Comparison of ENCODE assay signal across 9 cellular contexts in the genomic region with DNA sequence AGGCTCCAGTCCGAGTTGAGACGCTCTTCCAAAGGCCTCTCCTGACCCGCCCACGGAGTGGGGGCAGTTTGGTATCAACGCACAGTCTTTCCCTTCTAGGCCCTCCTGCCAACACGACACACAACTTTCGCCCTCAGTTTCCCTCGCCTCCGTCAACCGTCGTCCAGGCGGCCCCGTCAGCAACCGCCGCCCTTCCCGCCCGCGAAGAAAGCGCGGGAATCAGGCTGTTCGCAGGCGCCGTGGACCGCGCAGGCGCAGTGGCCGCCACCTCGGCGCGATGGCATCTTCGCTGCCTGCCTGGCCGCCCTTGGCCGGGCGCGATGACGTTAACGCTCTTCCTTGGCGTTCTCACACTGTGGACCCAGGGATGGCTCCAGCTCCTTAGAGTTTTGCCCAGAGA. TPM values are rescaled to one million over a fixed set of nuclear protein-coding genes. Genes with fewer than 3 reads are reported as not detected.
"Had no signal": no experiment of that assay in that cellular context is flagged by ENCODE, and none has a peak within 500 bp of the region (broad histone marks: within the 10 kb centered on the region; RNA-seq: fewer than 3 reads in every experiment).

A gene with protein sequence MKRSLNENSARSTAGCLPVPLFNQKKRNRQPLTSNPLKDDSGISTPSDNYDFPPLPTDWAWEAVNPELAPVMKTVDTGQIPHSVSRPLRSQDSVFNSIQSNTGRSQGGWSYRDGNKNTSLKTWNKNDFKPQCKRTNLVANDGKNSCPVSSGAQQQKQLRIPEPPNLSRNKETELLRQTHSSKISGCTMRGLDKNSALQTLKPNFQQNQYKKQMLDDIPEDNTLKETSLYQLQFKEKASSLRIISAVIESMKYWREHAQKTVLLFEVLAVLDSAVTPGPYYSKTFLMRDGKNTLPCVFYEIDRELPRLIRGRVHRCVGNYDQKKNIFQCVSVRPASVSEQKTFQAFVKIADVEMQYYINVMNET (minus strand): TSS at position 221 of the 400 bp plus-strand sequence. CDS start 2,494 bp downstream, outside the sequence.

- H3K4me3 Mint-ChIP-seq: HFFc6, IgD-negative memory B cell had no signal

- FAIRE-seq: HepG2 had no signal

- DNase-seq: GOT3, HFFc6, KBM-7 had no signal

- H3K36me3 ChIP-seq: HAP-1 had no signal

- H3K27ac Mint-ChIP-seq: HFFc6, IgD-negative memory B cell had no signal

- H3K4me3 ChIP-seq: HAP-1 had no signal

- H3K9me3 ChIP-seq: HAP-1 had no signal

- H3K9me3 Mint-ChIP-seq: HFFc6, IgD-negative memory B cell had no signal

- ATAC-seq: HCT116, HepG2 had no signal

- H3K27ac ChIP-seq: HL-60 had no signal

RNA-seq across cellular contexts. Expression of the gene that starts here (rescaled TPM):
- total RNA-seq: HepG2, HFFc6, HT1080 had no signal
- polyA plus RNA-seq: HepG2, IgD-negative memory B cell had no signal
